In the genomic region with DNA sequence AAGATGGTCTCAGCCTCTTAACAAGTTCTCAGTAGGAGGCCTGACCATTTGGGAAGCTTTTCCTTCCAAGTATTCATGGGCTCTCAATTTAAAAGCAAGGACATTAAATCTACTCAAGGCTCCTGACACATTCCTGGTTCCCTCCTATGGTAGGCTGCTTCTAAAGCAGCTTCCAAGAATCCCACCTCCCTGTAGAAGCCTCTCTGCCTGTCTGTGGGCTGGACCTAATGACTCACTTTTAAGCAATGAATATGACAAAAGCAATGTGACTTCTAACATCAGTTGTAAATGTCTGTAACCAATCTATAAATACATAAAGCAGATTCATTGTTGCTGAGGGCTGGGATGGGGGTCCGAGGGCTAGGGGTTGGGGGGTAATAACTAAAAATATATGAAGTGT, we compare ENCODE assay signal across 23 cellular contexts.
DNase-seq lines count a peak whose midpoint lies in the region; ATAC-seq and TF ChIP-seq lines count a peak whose summit lies in the region.
"Had no signal": no experiment of that assay in that cellular context is flagged by ENCODE, and none has a peak within 500 bp of the region (broad histone marks: within the 10 kb centered on the region; RNA-seq: fewer than 3 reads in every experiment).

No MANE protein-coding gene starts in this region.

- H3K4me1 Mint-ChIP-seq in activated naive CD8-positive, alpha-beta T cell treated with anti-CD3 and anti-CD28 coated beads, Interleukin-2, amount 50 U/mL, for 24 hours: peaks cover 33% of the 10 kb centered on the region
- H3K4me1 Mint-ChIP-seq in glutamatergic neuron (ENCODE audit: low read depth, unreplicated experiment): peaks cover 8% of the 10 kb centered on the region

- H3K9me3 Mint-ChIP-seq in activated naive CD8-positive, alpha-beta T cell treated with anti-CD3 and anti-CD28 coated beads, Interleukin-2, amount 50 U/mL, for 24 hours: peaks cover 4% of the 10 kb centered on the region
- peaks cover 4% of the 10 kb centered on the region for H3K9me3 Mint-ChIP-seq in glutamatergic neuron (ENCODE audit: unreplicated experiment)
- H3K9me3 Mint-ChIP-seq: activated T-cell treated with anti-CD3 and anti-CD28 coated beads, Interleukin-2, amount 50 U/mL, for 4 hours had no signal

- no peak overlapping the region for H3K27ac ChIP-seq in brain microvascular endothelial cell
- no peak overlapping the region for H3K27ac ChIP-seq in foreskin keratinocyte
- H3K27ac ChIP-seq: KMS-11, SJCRH30, skin epidermis, tibial nerve had no signal

- no peak overlapping the region for H3K27ac Mint-ChIP-seq in activated naive CD8-positive, alpha-beta T cell treated with anti-CD3 and anti-CD28 coated beads, Interleukin-2, amount 50 U/mL, for 24 hours
- no peak overlapping the region for H3K27ac Mint-ChIP-seq in glutamatergic neuron (ENCODE audit: unreplicated experiment)
- H3K27ac Mint-ChIP-seq: activated CD4-positive, alpha-beta T cell treated with anti-CD3 and anti-CD28 coated beads for 36 hours had no signal

- peak; percentile 34 for DNase-seq in LHCN-M2 (ENCODE audit: low read depth)
- DNase-seq in brain microvascular endothelial cell: peak; percentile 28
- DNase-seq in foreskin keratinocyte: no peak
- DNase-seq in activated naive CD8-positive, alpha-beta T cell treated with anti-CD3 and anti-CD28 coated beads, Interleukin-2, amount 50 U/mL, for 24 hours: no peak
- DNase-seq in SHP77 (lab: John Stamatoyannopoulos, UW): no peak
- no peak for DNase-seq in glutamatergic neuron
- DNase-seq in central memory CD4-positive, alpha-beta T cell: no peak
- DNase-seq: activated CD4-positive, alpha-beta T cell treated with anti-CD3 and anti-CD28 coated beads for 36 hours; activated CD8-positive, alpha-beta memory T cell treated with anti-CD3 and anti-CD28 coated beads for 24 hours; activated naive CD4-positive, alpha-beta T cell; activated T-cell treated with anti-CD3 and anti-CD28 coated beads, Interleukin-2, amount 50 U/mL, for 4 hours; DMS153; effector CD8-positive, alpha-beta T cell; erythroblast; GF-D8; NCI-H524 treated with DMSO at 0.1 percent for 48 hours; NK-92 treated with Interleukin-12 subunit alpha and Interleukin-12 subunit beta, amount 100 ng/mL, for 24 hours; SJCRH30; T-helper 1 cell had no signal

- ATAC-seq in foreskin keratinocyte: peak; percentile 28
- no peak for ATAC-seq in activated naive CD8-positive, alpha-beta T cell treated with anti-CD3 and anti-CD28 coated beads, Interleukin-2, amount 50 U/mL, for 24 hours
- ATAC-seq: activated CD4-positive, alpha-beta T cell treated with anti-CD3 and anti-CD28 coated beads for 36 hours; activated T-cell treated with anti-CD3 and anti-CD28 coated beads, Interleukin-2, amount 50 U/mL, for 4 hours; Panc1 had no signal

- no peaks in the 10 kb centered on the region for H3K36me3 ChIP-seq in brain microvascular endothelial cell (replicated peaks)
- H3K36me3 ChIP-seq: SJCRH30, tibial nerve had no signal

- in situ Hi-C loops in brain microvascular endothelial cell (cut with HindIII; ENCODE audit: low pct_ligation_motif_present, low sequenced_read_pairs): no loop called here

- no peaks in the 10 kb centered on the region for H3K27me3 Mint-ChIP-seq in activated naive CD8-positive, alpha-beta T cell treated with anti-CD3 and anti-CD28 coated beads, Interleukin-2, amount 50 U/mL, for 24 hours
- H3K27me3 Mint-ChIP-seq in glutamatergic neuron (ENCODE audit: unreplicated experiment): no peaks in the 10 kb centered on the region
- H3K27me3 Mint-ChIP-seq: activated CD4-positive, alpha-beta T cell treated with anti-CD3 and anti-CD28 coated beads for 36 hours had no signal

- H3K36me3 Mint-ChIP-seq in activated naive CD8-positive, alpha-beta T cell treated with anti-CD3 and anti-CD28 coated beads, Interleukin-2, amount 50 U/mL, for 24 hours (ENCODE audit: low read depth): peaks cover 7% of the 10 kb centered on the region
- H3K36me3 Mint-ChIP-seq in glutamatergic neuron (ENCODE audit: unreplicated experiment): no peaks in the 10 kb centered on the region

- H3K4me3 ChIP-seq in brain microvascular endothelial cell (ENCODE audit: low read depth, low read length): no peak overlapping the region
- H3K4me3 ChIP-seq: SJCRH30, skin epidermis, tibial nerve had no signal

- no peak for TF ChIP-seq CTCF in brain microvascular endothelial cell (IDR thresholded peaks at IDR 0.05; ENCODE audit: low read depth, low read length, missing control alignments)
- TF ChIP-seq CTCF in foreskin keratinocyte (conservative IDR thresholded peaks at IDR 0.05): no peak
- no peak for TF ChIP-seq CTCF in glutamatergic neuron (IDR thresholded peaks at IDR 0.05; ENCODE audit: partially characterized antibody, unreplicated experiment)

- H3K27me3 ChIP-seq in brain microvascular endothelial cell (replicated peaks) (no peaks in the 10 kb centered on the region), foreskin keratinocyte (no peaks in the 10 kb centered on the region)
- H3K27me3 ChIP-seq: SJCRH30, tibial nerve had no signal

- H3K4me1 ChIP-seq in foreskin keratinocyte: no peaks in the 10 kb centered on the region
- H3K4me1 ChIP-seq: SJCRH30, tibial nerve had no signal

- H3K4me3 Mint-ChIP-seq in activated naive CD8-positive, alpha-beta T cell treated with anti-CD3 and anti-CD28 coated beads, Interleukin-2, amount 50 U/mL, for 24 hours: no peak overlapping the region
- H3K4me3 Mint-ChIP-seq in glutamatergic neuron (ENCODE audit: unreplicated experiment): no peak overlapping the region
- H3K4me3 Mint-ChIP-seq: activated CD4-positive, alpha-beta T cell treated with anti-CD3 and anti-CD28 coated beads for 36 hours; activated T-cell treated with anti-CD3 and anti-CD28 coated beads, Interleukin-2, amount 50 U/mL, for 4 hours had no signal

Comparison
In these comparisons a context has a peak if more than half of its experiments do, and no peak if none do; other contexts are left out.
1. DNase-seq: peak in LHCN-M2 (single experiment) and brain microvascular endothelial cell (single experiment); none in foreskin keratinocyte (0 of 2), activated naive CD8-positive, alpha-beta T cell treated with anti-CD3 and anti-CD28 coated beads, Interleukin-2, amount 50 U/mL, for 24 hours (single experiment), SHP77 (0 of 2), glutamatergic neuron (single experiment) and central memory CD4-positive, alpha-beta T cell (single experiment).